Comparison of ENCODE assay signal across 30 cellular contexts in the genomic region with DNA sequence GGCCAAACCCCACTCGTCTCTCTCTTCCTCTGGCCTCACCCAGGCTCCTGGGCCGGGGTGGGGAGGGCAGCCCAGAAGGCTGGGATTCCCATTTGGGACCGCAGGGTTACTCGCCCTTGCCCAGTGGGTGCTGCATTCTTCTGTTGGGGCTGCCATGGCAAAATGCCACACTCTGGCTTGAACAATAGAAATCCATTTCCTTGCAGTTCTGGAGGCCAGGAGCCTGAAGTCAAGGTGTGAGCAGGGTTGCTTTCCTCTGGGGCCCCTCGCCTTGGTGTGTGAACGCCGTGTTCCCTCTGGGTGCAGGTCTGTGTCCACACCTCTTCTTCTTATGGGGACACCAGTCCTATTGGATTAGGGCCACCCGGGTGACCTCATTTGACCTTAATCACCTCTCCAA.
"Had no signal": no experiment of that assay in that cellular context is flagged by ENCODE, and none has a peak within 500 bp of the region (broad histone marks: within the 10 kb centered on the region; RNA-seq: fewer than 3 reads in every experiment).

No MANE protein-coding gene starts in this region.

- H3K4me1 Mint-ChIP-seq: activated naive CD4-positive, alpha-beta T cell treated with anti-CD3 and anti-CD28 coated beads, Interleukin-2, amount 50 U/mL, for 24 hours had no signal

- H3K27me3 ChIP-seq: ascending aorta, MG63, SJSA1 had no signal

- ATAC-seq: activated CD8-positive, alpha-beta T cell treated with anti-CD3 and anti-CD28 coated beads, Interleukin-2, amount 10 ng/mL, durations not matched to agents 7 days and 5 days; Panc1; SK-N-SH treated with all-trans-retinoic acid at 6 μM for 48 hours; WTC11 had no signal

- H3K9me3 ChIP-seq: ascending aorta, MG63, SJSA1 had no signal

- H3K9me3 Mint-ChIP-seq: activated naive CD4-positive, alpha-beta T cell treated with anti-CD3 and anti-CD28 coated beads, Interleukin-2, amount 50 U/mL, for 24 hours; activated T-helper 1 cell treated with anti-CD3 and anti-CD28 coated beads, Interleukin-12 subunit alpha, Interleukin-12 subunit beta, Interleukin-2, Interleukin-4 antibody, amounts not matched to agents 30 ng/mL and 10 ng/mL and 1 ng/mL, durations not matched to agents 14 hours and 24 hours and 36 hours; WTC11 had no signal

- H3K9ac ChIP-seq: KMS-11 had no signal

- H3K4me2 ChIP-seq: KMS-11 had no signal

- H3K36me3 Mint-ChIP-seq: activated naive CD4-positive, alpha-beta T cell treated with anti-CD3 and anti-CD28 coated beads, Interleukin-2, amount 50 U/mL, for 24 hours; IgD-negative memory B cell; WTC11 had no signal

- H3K4me3 Mint-ChIP-seq: activated CD8-positive, alpha-beta T cell treated with anti-CD3 and anti-CD28 coated beads, Interleukin-2, amount 10 ng/mL, durations not matched to agents 7 days and 5 days; activated naive CD4-positive, alpha-beta T cell treated with anti-CD3 and anti-CD28 coated beads, Interleukin-2, amount 50 U/mL, for 24 hours; activated T-helper 1 cell treated with anti-CD3 and anti-CD28 coated beads, Interleukin-12 subunit alpha, Interleukin-12 subunit beta, Interleukin-2, Interleukin-4 antibody, amounts not matched to agents 30 ng/mL and 10 ng/mL and 1 ng/mL, durations not matched to agents 14 hours and 24 hours and 36 hours; IgD-negative memory B cell; WTC11 had no signal

- DNase-seq: activated CD4-positive, alpha-beta T cell treated with anti-CD3 and anti-CD28 coated beads for 48 hours; activated CD4-positive, alpha-beta T cell treated with anti-CD3 and anti-CD28 coated beads, Interleukin-2, amount 50 U/mL, for 4 hours; activated CD4-positive, CD25-positive, alpha-beta regulatory T cell treated with anti-CD3 and anti-CD28 coated beads, Interleukin-2, amount 50 U/mL, for 72 hours; activated CD8-positive, alpha-beta memory T cell treated with anti-CD3 and anti-CD28 coated beads, Interleukin-2, amount 50 U/mL, for 48 hours; activated CD8-positive, alpha-beta T cell treated with anti-CD3 and anti-CD28 coated beads, Interleukin-2, amount 10 ng/mL, durations not matched to agents 7 days and 5 days; activated effector memory CD4-positive, alpha-beta T cell treated with Interleukin-2 at 50 U/mL for 16 hours; activated naive CD4-positive, alpha-beta T cell; activated T-cell treated with anti-CD3 and anti-CD28 coated beads, Interleukin-2, amount 50 U/mL, for 1 hour; amniotic stem cell; MG63; NCI-H1105; NCI-H1436 treated with DMSO at 0.1 percent for 48 hours; NCI-H187; NCI-H2081; NCI-H510A treated with DMSO at 0.1 percent for 48 hours; NCI-H69; NK-92 treated with Interleukin-12 subunit alpha and Interleukin-12 subunit beta, amount 100 ng/mL, for 24 hours; OCI-M1; RPMI8226; SHP77; SW 1271 had no signal

- H3K27ac Mint-ChIP-seq: activated CD8-positive, alpha-beta T cell treated with anti-CD3 and anti-CD28 coated beads, Interleukin-2, amount 10 ng/mL, durations not matched to agents 7 days and 5 days; activated naive CD4-positive, alpha-beta T cell treated with anti-CD3 and anti-CD28 coated beads, Interleukin-2, amount 50 U/mL, for 24 hours; activated T-helper 1 cell treated with anti-CD3 and anti-CD28 coated beads, Interleukin-12 subunit alpha, Interleukin-12 subunit beta, Interleukin-2, Interleukin-4 antibody, amounts not matched to agents 30 ng/mL and 10 ng/mL and 1 ng/mL, durations not matched to agents 14 hours and 24 hours and 36 hours; IgD-negative memory B cell; WTC11 had no signal

- H3K27me3 Mint-ChIP-seq: activated naive CD4-positive, alpha-beta T cell treated with anti-CD3 and anti-CD28 coated beads, Interleukin-2, amount 50 U/mL, for 24 hours had no signal

- H3K4me1 ChIP-seq: ascending aorta, SJSA1 had no signal

- H3K27ac ChIP-seq: ascending aorta, KMS-11, SJSA1 had no signal

- H3K4me3 ChIP-seq: ascending aorta, MG63, SJSA1 had no signal

- H3K36me3 ChIP-seq: ascending aorta, MG63, SJSA1 had no signal
